Comparison of ENCODE assay signal across 7 cellular contexts in genomic region chr11:81585534-81585933, GRCh38.
"Had no signal": no experiment of that assay in that cellular context is flagged by ENCODE, and none has a peak within 500 bp of the region (broad histone marks: within the 10 kb centered on the region; RNA-seq: fewer than 3 reads in every experiment).

No MANE protein-coding gene starts in this region.

- H3K27ac Mint-ChIP-seq: GM23338, HFFc6, IgD-negative memory B cell had no signal

- DNase-seq: H7, HFFc6, KBM-7 had no signal

- H3K4me1 Mint-ChIP-seq: GM23338, IgD-negative memory B cell had no signal

- H3K4me3 Mint-ChIP-seq: GM23338, HFFc6, IgD-negative memory B cell had no signal

- H3K9me3 Mint-ChIP-seq: GM23338, IgD-negative memory B cell had no signal

- ATAC-seq: GM23338, HCT116, HepG2 had no signal

- H3K27me3 Mint-ChIP-seq: IgD-negative memory B cell had no signal

- H3K36me3 Mint-ChIP-seq: IgD-negative memory B cell had no signal
